1 cellular context compared by ENCODE assay signal in genomic region chr9:136632799-136633106, GRCh38. TPM values are rescaled to one million over a fixed set of nuclear protein-coding genes. Genes with fewer than 3 reads are reported as not detected.
"Had no signal": no experiment of that assay in that cellular context is flagged by ENCODE, and none has a peak within 500 bp of the region (broad histone marks: within the 10 kb centered on the region; RNA-seq: fewer than 3 reads in every experiment).

No MANE protein-coding gene starts in this region.

RNA-seq across cellular contexts. Expression of gene EGFL7, which starts 30.0 kb away (rescaled TPM):
- polyA plus RNA-seq: naive thymus-derived CD4-positive, alpha-beta T cell had no signal
